In the genomic region with DNA sequence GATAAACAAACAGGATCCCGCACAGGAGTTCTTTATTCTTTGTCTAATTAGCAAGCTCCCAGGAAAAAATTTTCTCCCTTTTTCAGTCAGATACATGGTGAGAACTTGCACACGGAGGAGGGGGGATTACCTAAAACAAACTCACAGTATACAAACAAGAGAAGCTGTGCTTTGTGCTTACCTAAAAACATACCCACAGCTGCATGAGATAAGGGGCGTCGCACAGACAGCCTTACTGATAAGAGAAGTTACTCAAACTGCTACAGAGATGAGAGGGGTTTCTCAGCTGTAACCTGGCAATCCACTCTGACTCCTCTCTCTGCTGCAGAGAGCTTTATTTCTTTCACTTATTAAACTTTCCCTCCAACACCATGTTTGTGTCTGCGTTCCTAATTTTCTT, we compare ENCODE assay signal across 17 cellular contexts. TPM values are rescaled to one million over a fixed set of nuclear protein-coding genes. Genes with fewer than 3 reads are reported as not detected.
A peak's percentile ranks its signal among the peaks of the same experiment; 100 is the strongest.
DNase-seq lines count a peak whose midpoint lies in the region; ATAC-seq, FAIRE-seq and TF ChIP-seq lines count a peak whose summit lies in the region.
"Had no signal": no experiment of that assay in that cellular context is flagged by ENCODE, and none has a peak within 500 bp of the region (broad histone marks: within the 10 kb centered on the region; RNA-seq: fewer than 3 reads in every experiment).

No MANE protein-coding gene starts in this region.

- H3K4me3 ChIP-seq in A549 = no peak overlapping the region
- H3K4me3 ChIP-seq in dorsolateral prefrontal cortex = no peak overlapping the region
- H3K4me3 ChIP-seq in pancreas = no peak overlapping the region
- H3K4me3 ChIP-seq in MG63 = no peak overlapping the region
- H3K4me3 ChIP-seq: thoracic aorta had no signal

- peak overlapping the region; percentile 58 for H3K4me2 ChIP-seq in A549

- H3K4me1 ChIP-seq in A549 (peaks cover 56% of the 10 kb centered on the region), pancreas (peaks cover 5 to 13% (median 9%) of the 10 kb centered on the region in 3 donors)

- DNase-seq in A549 (ENCODE audit: low read depth in 1 of 2, low spot score in 1 of 2) = no peak
- DNase-seq in dorsolateral prefrontal cortex = no peak
- no peak for DNase-seq in pancreas
- no peak for DNase-seq in MG63
- DNase-seq in NCI-H146 (lab: John Stamatoyannopoulos, UW) = no peak
- DNase-seq in GM03348 (ENCODE audit: low spot score) = no peak
- DNase-seq: activated CD4-positive, alpha-beta T cell treated with anti-CD3 and anti-CD28 coated beads for 1 hour; activated CD8-positive, alpha-beta memory T cell treated with anti-CD3 and anti-CD28 coated beads, Interleukin-2, amount 50 U/mL, for 48 hours; effector memory CD4-positive, alpha-beta T cell; natural killer cell; NCI-H1048; T-cell had no signal

- TF ChIP-seq POLR2A in A549 (IDR thresholded peaks at IDR 0.05; ENCODE audit: low read length) = no peak

- ATAC-seq in A549 = peak in 1 of 2 experiments; percentile 43; a peak in 3 of 6 replicates
- peak in 3 of 4 donors; percentile 7 to 20 (median 14) for ATAC-seq in pancreas
- ATAC-seq in GM18861 (IDR thresholded peaks at IDR 0.05; ENCODE audit: unreplicated experiment) = no peak
- ATAC-seq: activated naive CD4-positive, alpha-beta T cell treated with anti-CD3 and anti-CD28 coated beads, Interleukin-2, amount 50 U/mL, for 72 hours; natural killer cell; T-cell had no signal

- WGBS in A549 (ENCODE audit: missing lambda C conversion rate) = 35% methylated on average over 5 of the region's 5 CpGs
- WGBS in pancreas, 2 donors = 33 to 37% methylated on average over 5 of the region's 5 CpGs

- no peak for TF ChIP-seq CTCF in A549 (IDR thresholded peaks at IDR 0.05)
- no peak for TF ChIP-seq CTCF in dorsolateral prefrontal cortex (IDR thresholded peaks at IDR 0.05 in 54 of 56, conservative IDR thresholded peaks at IDR 0.05 in 2 of 56; ENCODE audit: low read depth in 1 of 56, partially characterized antibody in 56 of 56)
- no peak for TF ChIP-seq CTCF in pancreas (IDR thresholded peaks at IDR 0.05)

- TF ChIP-seq RAD21 in A549 (conservative IDR thresholded peaks at IDR 0.05 in 1 of 2, IDR thresholded peaks at IDR 0.05 in 1 of 2) = no peak

- H3K27ac ChIP-seq in A549 (peak overlapping the region; percentile 76 to 77), KOPT-K1 (ENCODE audit: low read depth, low read length, poor library complexity, severe bottlenecking) (peak overlapping the region; percentile 25), dorsolateral prefrontal cortex (peak overlapping the region; percentile 63 to 99 (median 95)), pancreas (peak overlapping the region in 2 of 4 donors; percentile 2 to 20)
- H3K27ac ChIP-seq: thoracic aorta had no signal

- H3K36me3 ChIP-seq in KOPT-K1 (ENCODE audit: insufficient read depth, low read length) (no peaks in the 10 kb centered on the region), pancreas (no peaks in the 10 kb centered on the region), MG63 (no peaks in the 10 kb centered on the region)
- H3K36me3 ChIP-seq: thoracic aorta had no signal

- H3K9me3 ChIP-seq in A549 = peaks cover 13% of the 10 kb centered on the region
- H3K9me3 ChIP-seq in KOPT-K1 (ENCODE audit: insufficient read depth, low read length, poor library complexity, severe bottlenecking) = no peaks in the 10 kb centered on the region
- no peaks in the 10 kb centered on the region for H3K9me3 ChIP-seq in pancreas
- H3K9me3 ChIP-seq in MG63 = peaks cover 9% of the 10 kb centered on the region
- H3K9me3 ChIP-seq: thoracic aorta had no signal

- H3K27me3 ChIP-seq in dorsolateral prefrontal cortex (no peaks in the 10 kb centered on the region), pancreas (no peaks in the 10 kb centered on the region), MG63 (no peaks in the 10 kb centered on the region)

- no peak for FAIRE-seq in A549 (lab: Jason Lieb, UNC)
- no peak for FAIRE-seq in pancreas (lab: Jason Lieb, UNC)
- FAIRE-seq: GM12892 had no signal

- TF ChIP-seq EP300 in A549 (IDR thresholded peaks at IDR 0.05) = no peak

- intact Hi-C loops in dorsolateral prefrontal cortex (cut with DNase I) = loop anchor here in 1 of 2 donors (10.0 kb wide), 1 partner anchor 113 kb away; no protein-coding TSS in a partner anchor
- intact Hi-C loops in pancreas (cut with DNase I) = no loop called here

- CTCF ChIA-PET in A549 (lab: Yijun Ruan, JAX) = interaction anchor here (0.7 to 10.4 kb wide), 11 partner anchors 9 to 284 kb away, joined by 3 to 95 read pairs (median 4); partner anchors contain the start of gene ST3GAL5

- POLR2A ChIA-PET in A549 (lab: Yijun Ruan, JAX) = interaction anchor here (0.6 to 1.7 kb wide), 2 partner anchors 15 to 32 kb away, joined by 3 to 7 read pairs; no protein-coding TSS in a partner anchor

TF ChIP-seq in A549, 52 proteins besides CTCF, POLR2A, EP300 and RAD21:
- TF ChIP-seq FOSB (CRISPR knock-in tag; IDR thresholded peaks at IDR 0.05) (no peak), CHD4 (IDR thresholded peaks at IDR 0.05; ENCODE audit: borderline replicate concordance) (no peak), SMC3 (IDR thresholded peaks at IDR 0.05) (no peak)

RNA-seq across cellular contexts. Expression of gene ST3GAL5, which starts 32.9 kb away (rescaled TPM):
- 115 and 119 TPM in 2 replicates for polyA plus RNA-seq in A549 (2011; rRNA removed)
- polyA plus RNA-seq in A549 (2012; cell fraction: cytosol; rRNA removed) = 48.7 and 50.3 TPM in 2 replicates
- 37.9 and 52.9 TPM in 2 replicates for polyA plus RNA-seq in A549 (2012; cell fraction: nucleus; rRNA removed)
- polyA plus RNA-seq in A549 (2017; fragmentation: RNase III; extraction: RNeasy Plus Mini Kit Qiagen cat#74134 plus additional on column Dnase treatment) = 34.1 to 36.9 TPM (median 35.9 TPM) in 3 replicates
- 59.3 and 67.7 TPM in 2 replicates for polyA minus RNA-seq in A549 (2011; rRNA and poly(A)+ RNA removed)
- 100 to 1,000 TPM in 11 of 120 experiments, 10 to 100 TPM in 109; 56.0 to 109 (median 86.7) TPM for total RNA-seq in dorsolateral prefrontal cortex
- 10 to 100 TPM in 1 of 6 donors, 1 to 10 TPM in 5; 4.4 to 11.4 (median 5.4) TPM for total RNA-seq in pancreas
- 10 to 100 TPM in 1 of 2 donors, 1 to 10 TPM in 1; 9.3 to 14.5 TPM for polyA plus RNA-seq in pancreas
- total RNA-seq in MG63 (2014; rRNA removed; shearing (Covaris generic); ENCODE audit: low replicate concordance) = 2.1 and 10.0 TPM in 2 replicates
